In the genomic region with DNA sequence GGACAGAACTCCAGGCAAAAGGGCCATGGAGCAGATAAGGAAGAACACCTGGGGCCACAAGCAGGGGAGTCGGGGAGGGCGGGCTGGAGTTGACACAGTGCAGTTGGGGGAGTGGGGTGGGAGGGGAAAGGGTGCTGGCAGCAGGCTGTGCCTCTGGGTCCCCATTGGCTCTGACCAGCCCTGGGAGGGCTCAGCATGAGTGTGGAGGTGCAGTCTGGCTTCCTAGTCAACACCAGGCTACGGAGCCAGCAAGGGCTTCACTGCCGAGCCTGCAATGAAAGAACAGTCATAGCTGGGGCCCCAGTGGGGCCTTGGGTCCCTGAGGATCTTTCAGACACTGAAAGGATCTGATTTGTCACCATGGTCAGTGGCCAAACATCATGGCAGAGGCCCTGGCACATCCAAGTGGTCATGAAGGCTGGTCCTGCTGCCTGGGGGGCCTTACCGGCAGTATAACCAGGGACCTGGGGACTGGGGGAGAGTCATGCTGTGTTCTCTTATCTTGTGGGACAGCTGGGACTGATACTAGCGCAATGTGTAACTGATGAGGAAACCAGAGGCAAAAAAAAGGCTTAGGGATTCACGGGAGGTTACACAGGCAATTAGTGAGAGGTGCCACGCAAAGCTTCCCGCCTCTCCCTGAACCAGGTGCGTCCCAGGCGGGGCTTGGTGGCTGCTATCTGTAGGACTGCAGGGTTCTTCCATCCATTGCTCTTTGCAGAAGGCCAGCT, we compare ENCODE assay signal across 28 cellular contexts. TPM values are rescaled to one million over a fixed set of nuclear protein-coding genes. Genes with fewer than 3 reads are reported as not detected.
DNase-seq lines count a peak whose midpoint lies in the region; ATAC-seq and TF ChIP-seq lines count a peak whose summit lies in the region.
"Had no signal": no experiment of that assay in that cellular context is flagged by ENCODE, and none has a peak within 500 bp of the region (broad histone marks: within the 10 kb centered on the region; RNA-seq: fewer than 3 reads in every experiment).

No MANE protein-coding gene starts in this region.

- DNase-seq in 8988T (peak; percentile 20), Caco-2 (peak in 1 of 2 experiments; percentile 54), RWPE1 (ENCODE audit: low spot score) (no peak), memory B cell (ENCODE audit: low spot score in 2 of 2) (no peak), upper lobe of left lung (no peak)
- no peak for DNase-seq in activated effector memory CD4-positive, alpha-beta T cell treated with Interleukin-2 at 50 U/mL for 16 hours
- no peak for DNase-seq in activated naive CD4-positive, alpha-beta T cell treated with anti-CD3 and anti-CD28 coated beads, Interleukin-2, amount 10 ng/mL, durations not matched to agents 7 days and 5 days
- DNase-seq: ACHN; activated CD4-positive, alpha-beta T cell treated with anti-CD3 and anti-CD28 coated beads for 4 hours; amniotic stem cell; cerebellar nuclear complex; COR-L47; gastrocnemius medialis; KG1; MM.1S; NCI-H1417; NCI-H2029; NCI-H2227 treated with DMSO at 0.1 percent for 48 hours; NCI-H526 treated with DMSO at 0.1 percent for 48 hours; retina; SHP77 treated with DMSO at 0.1 percent for 48 hours; stimulated activated CD4-positive, alpha-beta T cell treated with anti-CD3 and anti-CD28 coated beads, Interleukin-1b, Interleukin-23, amount 100 ng/mL, for 48 hours; stimulated activated naive CD8-positive, alpha-beta T cell treated with anti-CD3 and anti-CD28 coated beads, Interleukin-15, Interleukin-2, amounts not matched to agents 100 U/mL and 50 U/mL, for 24 hours had no signal

- no peak for TF ChIP-seq CTCF in Caco-2 (IDR thresholded peaks at IDR 0.05; ENCODE audit: insufficient read depth in 1 of 2, low read depth in 1 of 2, low read length in 1 of 2, severe bottlenecking in 1 of 2, unreplicated experiment in 1 of 2)
- no peak for TF ChIP-seq CTCF in RWPE1 (conservative IDR thresholded peaks at IDR 0.05; ENCODE audit: low read depth)
- no peak for TF ChIP-seq CTCF in upper lobe of left lung (IDR thresholded peaks at IDR 0.05)

- H3K4me3 Mint-ChIP-seq in Caco-2 (ENCODE audit: unreplicated experiment) (no peak overlapping the region), memory B cell (no peak overlapping the region)
- H3K4me3 Mint-ChIP-seq in activated naive CD4-positive, alpha-beta T cell treated with anti-CD3 and anti-CD28 coated beads, Interleukin-2, amount 10 ng/mL, durations not matched to agents 7 days and 5 days, result no peak overlapping the region
- H3K4me3 Mint-ChIP-seq: activated naive CD4-positive, alpha-beta T cell treated with anti-CD3 and anti-CD28 coated beads, Interleukin-2, amount 50 U/mL, for 24 hours; activated T-helper 17 cell treated with anti-CD3 and anti-CD28 coated beads, Interleukin-2, amount 50 U/mL, for 72 hours; brain had no signal

- no peak for ATAC-seq in memory B cell (ENCODE audit: low read depth)
- ATAC-seq in upper lobe of left lung (ENCODE audit: low FRiP score in 2 of 2), result no peak
- ATAC-seq: activated T-helper 17 cell treated with anti-CD3 and anti-CD28 coated beads, Interleukin-2, amount 50 U/mL, for 72 hours; gastrocnemius medialis; pancreas; stimulated activated naive CD8-positive, alpha-beta T cell treated with anti-CD3 and anti-CD28 coated beads, Interleukin-15, Interleukin-2, amounts not matched to agents 100 U/mL and 50 U/mL, for 24 hours had no signal

- H3K9me3 ChIP-seq in Caco-2 (no peaks in the 10 kb centered on the region), upper lobe of left lung (no peaks in the 10 kb centered on the region)
- H3K9me3 ChIP-seq: gastrocnemius medialis, pancreas had no signal

- CTCF ChIA-PET in Caco-2 (lab: Charles Lee) (interaction anchor here (2.3 kb wide), 1 partner anchor 16 kb away, joined by 10 read pairs; no protein-coding TSS in a partner anchor), RWPE1 (lab: Yijun Ruan, JAX) (no interaction called here)
- CTCF ChIA-PET in activated naive CD4-positive, alpha-beta T cell treated with anti-CD3 and anti-CD28 coated beads, Interleukin-2, amount 10 ng/mL, durations not matched to agents 7 days and 5 days (lab: Charles Lee), result no interaction called here

- H3K4me1 Mint-ChIP-seq in Caco-2 (ENCODE audit: low read depth, unreplicated experiment), result peaks cover 39% of the 10 kb centered on the region
- H3K4me1 Mint-ChIP-seq in memory B cell, result peaks cover 38% of the 10 kb centered on the region
- peaks cover 18% of the 10 kb centered on the region for H3K4me1 Mint-ChIP-seq in activated naive CD4-positive, alpha-beta T cell treated with anti-CD3 and anti-CD28 coated beads, Interleukin-2, amount 10 ng/mL, durations not matched to agents 7 days and 5 days
- H3K4me1 Mint-ChIP-seq: activated naive CD4-positive, alpha-beta T cell treated with anti-CD3 and anti-CD28 coated beads, Interleukin-2, amount 50 U/mL, for 24 hours; activated T-helper 17 cell treated with anti-CD3 and anti-CD28 coated beads, Interleukin-2, amount 50 U/mL, for 72 hours had no signal

- H3K4me3 ChIP-seq in Caco-2 (ENCODE audit: low read depth, low read length) (no peak overlapping the region), upper lobe of left lung (no peak overlapping the region)
- H3K4me3 ChIP-seq: gastrocnemius medialis, pancreas had no signal

- H3K36me3 Mint-ChIP-seq in Caco-2 (ENCODE audit: insufficient read depth, unreplicated experiment) (peaks cover 6% of the 10 kb centered on the region), memory B cell (peaks cover 5% of the 10 kb centered on the region)
- no peaks in the 10 kb centered on the region for H3K36me3 Mint-ChIP-seq in activated naive CD4-positive, alpha-beta T cell treated with anti-CD3 and anti-CD28 coated beads, Interleukin-2, amount 10 ng/mL, durations not matched to agents 7 days and 5 days
- H3K36me3 Mint-ChIP-seq: activated naive CD4-positive, alpha-beta T cell treated with anti-CD3 and anti-CD28 coated beads, Interleukin-2, amount 50 U/mL, for 24 hours; brain had no signal

- 85 to 86% methylated on average over 9 to 10 of the region's 11 CpGs for WGBS in upper lobe of left lung, 2 donors

- no peaks in the 10 kb centered on the region for H3K36me3 ChIP-seq in Caco-2 (ENCODE audit: control insufficient read depth, insufficient read depth, low read length)
- H3K36me3 ChIP-seq in upper lobe of left lung, result no peaks in the 10 kb centered on the region
- H3K36me3 ChIP-seq: gastrocnemius medialis, pancreas had no signal

- H3K27ac ChIP-seq in RWPE1, result peak overlapping the region; percentile 77
- no peak overlapping the region for H3K27ac ChIP-seq in upper lobe of left lung
- H3K27ac ChIP-seq: gastrocnemius medialis, pancreas had no signal

- H3K27me3 Mint-ChIP-seq in Caco-2 (ENCODE audit: insufficient read depth, unreplicated experiment) (no peaks in the 10 kb centered on the region), memory B cell (no peaks in the 10 kb centered on the region)
- H3K27me3 Mint-ChIP-seq in activated naive CD4-positive, alpha-beta T cell treated with anti-CD3 and anti-CD28 coated beads, Interleukin-2, amount 10 ng/mL, durations not matched to agents 7 days and 5 days, result peaks cover 27% of the 10 kb centered on the region

- BruUV-seq in Caco-2 (replicated peaks; lab: Mats Ljungman, UMichigan), result no TSS peak

- intact Hi-C loops in Caco-2 (cut with micrococcal nuclease; ENCODE audit: unreplicated experiment), result no loop called here

- H3K4me1 ChIP-seq in Caco-2 (peaks cover 54% of the 10 kb centered on the region), upper lobe of left lung (peaks cover 0 to 14% (median 7%) of the 10 kb centered on the region in 4 donors)

- H3K27ac Mint-ChIP-seq in Caco-2 (ENCODE audit: unreplicated experiment) (peak overlapping the region; percentile 21), memory B cell (peak overlapping the region; percentile 86)
- H3K27ac Mint-ChIP-seq in activated naive CD4-positive, alpha-beta T cell treated with anti-CD3 and anti-CD28 coated beads, Interleukin-2, amount 10 ng/mL, durations not matched to agents 7 days and 5 days, result no peak overlapping the region
- H3K27ac Mint-ChIP-seq: activated naive CD4-positive, alpha-beta T cell treated with anti-CD3 and anti-CD28 coated beads, Interleukin-2, amount 50 U/mL, for 24 hours; activated T-helper 17 cell treated with anti-CD3 and anti-CD28 coated beads, Interleukin-2, amount 50 U/mL, for 72 hours; brain had no signal

- H3K27me3 ChIP-seq in Caco-2 (replicated peaks; ENCODE audit: control insufficient read depth, insufficient read depth, low read length), result no peaks in the 10 kb centered on the region
- no peaks in the 10 kb centered on the region for H3K27me3 ChIP-seq in upper lobe of left lung
- H3K27me3 ChIP-seq: gastrocnemius medialis, pancreas had no signal

- H3K9me3 Mint-ChIP-seq in Caco-2 (ENCODE audit: unreplicated experiment) (no peaks in the 10 kb centered on the region), memory B cell (no peaks in the 10 kb centered on the region)
- H3K9me3 Mint-ChIP-seq in activated naive CD4-positive, alpha-beta T cell treated with anti-CD3 and anti-CD28 coated beads, Interleukin-2, amount 10 ng/mL, durations not matched to agents 7 days and 5 days, result no peaks in the 10 kb centered on the region
- H3K9me3 Mint-ChIP-seq: activated naive CD4-positive, alpha-beta T cell treated with anti-CD3 and anti-CD28 coated beads, Interleukin-2, amount 50 U/mL, for 24 hours; activated T-helper 17 cell treated with anti-CD3 and anti-CD28 coated beads, Interleukin-2, amount 50 U/mL, for 72 hours; brain had no signal

- POLR2A ChIA-PET in Caco-2 (lab: Charles Lee), result no interaction called here
- POLR2A ChIA-PET in RWPE1 (lab: Yijun Ruan, JAX; ENCODE audit: low non-redundant PET), result no interaction called here

- TF ChIP-seq POLR2A in upper lobe of left lung (IDR thresholded peaks at IDR 0.05), result no peak

- no peak for TF ChIP-seq EP300 in upper lobe of left lung (IDR thresholded peaks at IDR 0.05)

RNA-seq across cellular contexts. Expression of gene SLC37A2, which starts 11.6 kb away (rescaled TPM):
- total RNA-seq in Caco-2 (2022), result 11.4 and 13.8 TPM in 2 replicates
- 10 to 100 TPM in 4 of 6 donors, 1 to 10 TPM in 2; 3.5 to 32.5 (median 19.1) TPM for total RNA-seq in upper lobe of left lung
- total RNA-seq: G401 had no signal

RNA-seq across cellular contexts. Expression of gene TMEM218, which starts 36.8 kb away (rescaled TPM):
- total RNA-seq in Caco-2 (2022) (15.5 and 20.3 TPM in 2 replicates), upper lobe of left lung (10 to 100 TPM; 11.1 to 25.1 (median 17.3) TPM)
